8 cellular contexts compared by ENCODE assay signal in genomic region chr15:65829150-65829764, GRCh38. TPM values are rescaled to one million over a fixed set of nuclear protein-coding genes. Genes with fewer than 3 reads are reported as not detected.
DNase-seq lines count a peak whose midpoint lies in the region; TF ChIP-seq lines count a peak whose summit lies in the region.

No MANE protein-coding gene starts in this region.

- H3K4me3 Mint-ChIP-seq in activated naive CD4-positive, alpha-beta T cell treated with anti-CD3 and anti-CD28 coated beads, Interleukin-2, amount 50 U/mL, for 24 hours, result peak overlapping the region; percentile 40

- no peak for DNase-seq in activated naive CD4-positive, alpha-beta T cell treated with anti-CD3 and anti-CD28 coated beads, Interleukin-2, amount 50 U/mL, for 16 hours
- DNase-seq in NB4 (ENCODE audit: low read depth) (peak; percentile 51), astrocyte of the hippocampus (ENCODE audit: low read depth, low spot score) (peak; percentile 39), lung microvascular endothelial cell (ENCODE audit: low read depth in 2 of 2) (peak; percentile 53 to 71), NK-92 (lab: John Stamatoyannopoulos, UW; ENCODE audit: unreplicated experiment) (no peak)
- no peak for DNase-seq in effector CD8-positive, alpha-beta T cell (lab: John Stamatoyannopoulos, UW)
- no peak for DNase-seq in stimulated activated CD4-positive, alpha-beta T cell treated with anti-CD3 and anti-CD28 coated beads, Interleukin-4, amount 100 ng/mL, for 4 hours

- H3K4me1 Mint-ChIP-seq in activated naive CD4-positive, alpha-beta T cell treated with anti-CD3 and anti-CD28 coated beads, Interleukin-2, amount 50 U/mL, for 24 hours, result peaks cover 71% of the 10 kb centered on the region

- H3K9me3 Mint-ChIP-seq in activated naive CD4-positive, alpha-beta T cell treated with anti-CD3 and anti-CD28 coated beads, Interleukin-2, amount 50 U/mL, for 24 hours, result no peaks in the 10 kb centered on the region

- no peak for TF ChIP-seq POLR2A in NB4 (IDR thresholded peaks at IDR 0.05; ENCODE audit: extremely low read depth, insufficient read length)

- no peaks in the 10 kb centered on the region for H3K27me3 Mint-ChIP-seq in activated naive CD4-positive, alpha-beta T cell treated with anti-CD3 and anti-CD28 coated beads, Interleukin-2, amount 50 U/mL, for 24 hours

- no peaks in the 10 kb centered on the region for H3K36me3 Mint-ChIP-seq in activated naive CD4-positive, alpha-beta T cell treated with anti-CD3 and anti-CD28 coated beads, Interleukin-2, amount 50 U/mL, for 24 hours

- no peak overlapping the region for H3K4me3 ChIP-seq in NB4 (ENCODE audit: low read depth, low read length)

- H3K27ac Mint-ChIP-seq in activated naive CD4-positive, alpha-beta T cell treated with anti-CD3 and anti-CD28 coated beads, Interleukin-2, amount 50 U/mL, for 24 hours, result peak overlapping the region; percentile 92

- peak; percentile 53 for TF ChIP-seq CTCF in NB4 (IDR thresholded peaks at IDR 0.05; ENCODE audit: low read depth, low read length)

RNA-seq across cellular contexts. Expression of gene DENND4A, which starts 37.2 kb away (rescaled TPM):
- 13.7 and 21.0 TPM in 2 replicates for total RNA-seq in lung microvascular endothelial cell

RNA-seq across cellular contexts. Expression of gene RAB11A, which starts 40.0 kb away (rescaled TPM):
- 117 and 160 TPM in 2 replicates for total RNA-seq in lung microvascular endothelial cell

Comparison
In these comparisons a context has a peak if more than half of its experiments do, and no peak if none do; other contexts are left out.
1. DNase-seq: peak in NB4 (single experiment), astrocyte of the hippocampus (single experiment) and lung microvascular endothelial cell (2 of 2); none in activated naive CD4-positive, alpha-beta T cell treated with anti-CD3 and anti-CD28 coated beads, Interleukin-2, amount 50 U/mL, for 16 hours (single experiment), NK-92 (single experiment), effector CD8-positive, alpha-beta T cell (single experiment) and stimulated activated CD4-positive, alpha-beta T cell treated with anti-CD3 and anti-CD28 coated beads, Interleukin-4, amount 100 ng/mL, for 4 hours (0 of 2).